Comparison of ENCODE assay signal across 20 cellular contexts in genomic region chr12:109762071-109762672, GRCh38. TPM values are rescaled to one million over a fixed set of nuclear protein-coding genes. Genes with fewer than 3 reads are reported as not detected.
A peak's percentile ranks its signal among the peaks of the same experiment; 100 is the strongest.
DNase-seq lines count a peak whose midpoint lies in the region; ATAC-seq and TF ChIP-seq lines count a peak whose summit lies in the region.
"Had no signal": no experiment of that assay in that cellular context is flagged by ENCODE, and none has a peak within 500 bp of the region (broad histone marks: within the 10 kb centered on the region; RNA-seq: fewer than 3 reads in every experiment).

No MANE protein-coding gene starts in this region.

- CTCF ChIA-PET in PC-9 (lab: Charles Lee), result no interaction called here

- H2AFZ ChIP-seq in PC-9, result no peak overlapping the region

- H3K9me2 ChIP-seq in PC-9 (ENCODE audit: insufficient read depth), result no peaks in the 10 kb centered on the region

- ATAC-seq in left lobe of liver, result no peak
- ATAC-seq: heart left ventricle had no signal

- TF ChIP-seq POLR2A in suprapubic skin (IDR thresholded peaks at IDR 0.05), result no peak

- H3K4me2 ChIP-seq in PC-9, result no peak overlapping the region

- WGBS in suprapubic skin, result 85% methylated on average over 12 of the region's 12 CpGs

- H3K27ac ChIP-seq in PC-9 (peak overlapping the region; percentile 84), suprapubic skin (no peak overlapping the region)
- H3K27ac ChIP-seq: ascending aorta, heart left ventricle, right atrium auricular region, thoracic aorta had no signal

- H3K36me3 ChIP-seq in PC-9 (ENCODE audit: low read depth) (no peaks in the 10 kb centered on the region), suprapubic skin (no peaks in the 10 kb centered on the region)
- H3K36me3 ChIP-seq: ascending aorta, heart left ventricle, right atrium auricular region, thoracic aorta had no signal

- peak overlapping the region; percentile 35 for H3K27ac Mint-ChIP-seq in activated naive CD4-positive, alpha-beta T cell treated with anti-CD3 and anti-CD28 coated beads, Interleukin-2, amount 50 U/mL, for 24 hours
- H3K27ac Mint-ChIP-seq: activated T-helper 17 cell treated with anti-CD3 and anti-CD28 coated beads, Interleukin-2, amount 50 U/mL, for 72 hours; CD4-positive, CD25-positive, alpha-beta regulatory T cell had no signal

- no peaks in the 10 kb centered on the region for H3K79me2 ChIP-seq in PC-9 (ENCODE audit: low read depth)

- TF ChIP-seq EP300 in suprapubic skin (IDR thresholded peaks at IDR 0.05), result no peak

- H3K4me1 ChIP-seq in PC-9 (replicated peaks; ENCODE audit: insufficient read depth) (no peaks in the 10 kb centered on the region), suprapubic skin (no peaks in the 10 kb centered on the region)
- H3K4me1 ChIP-seq: ascending aorta had no signal

- no peak for DNase-seq in activated naive CD4-positive, alpha-beta T cell (lab: John Stamatoyannopoulos, UW)
- DNase-seq in PC-9 (no peak), left lobe of liver (ENCODE audit: low spot score) (peak; percentile 42), suprapubic skin (ENCODE audit: low spot score in 2 of 2) (peak; percentile 40 to 42), cerebellar nuclear complex (lab: John Stamatoyannopoulos, UW) (no peak), UCSD-AML1 (lab: John Stamatoyannopoulos, UW; ENCODE audit: unreplicated experiment) (no peak)
- DNase-seq in effector CD8-positive, alpha-beta T cell (lab: John Stamatoyannopoulos, UW), result no peak
- DNase-seq: activated CD4-positive, alpha-beta T cell treated with anti-CD3 and anti-CD28 coated beads for 1 hour; CD4-positive, CD25-positive, alpha-beta regulatory T cell; HFFc6; NCI-H1105; NCI-H2081 treated with DMSO at 0.1 percent for 48 hours; occipital lobe; stimulated activated CD4-positive, alpha-beta T cell treated with anti-CD3 and anti-CD28 coated beads, Interleukin-15, amount 100 ng/mL, for 24 hours had no signal

- POLR2A ChIA-PET in PC-9 (lab: Charles Lee; ENCODE audit: unreplicated experiment), result no interaction called here

- H3K27me3 Mint-ChIP-seq in activated naive CD4-positive, alpha-beta T cell treated with anti-CD3 and anti-CD28 coated beads, Interleukin-2, amount 50 U/mL, for 24 hours, result no peaks in the 10 kb centered on the region

- H4K20me1 ChIP-seq in PC-9 (ENCODE audit: insufficient read depth), result no peaks in the 10 kb centered on the region

- TF ChIP-seq CTCF in PC-9 (conservative IDR thresholded peaks at IDR 0.05), result no peak
- no peak for TF ChIP-seq CTCF in suprapubic skin (IDR thresholded peaks at IDR 0.05)

- H3F3A ChIP-seq in PC-9 (ENCODE audit: insufficient read depth, low read depth), result peaks cover 19% of the 10 kb centered on the region

- peaks cover 3% of the 10 kb centered on the region for H3K4me1 Mint-ChIP-seq in activated naive CD4-positive, alpha-beta T cell treated with anti-CD3 and anti-CD28 coated beads, Interleukin-2, amount 50 U/mL, for 24 hours
- H3K4me1 Mint-ChIP-seq: activated T-helper 17 cell treated with anti-CD3 and anti-CD28 coated beads, Interleukin-2, amount 50 U/mL, for 72 hours; CD4-positive, CD25-positive, alpha-beta regulatory T cell had no signal

- H3K9me3 ChIP-seq in PC-9 (ENCODE audit: insufficient read depth, low read depth) (peaks cover 8% of the 10 kb centered on the region; the same call in 1 of the 2 replicates), suprapubic skin (peaks cover 4% of the 10 kb centered on the region)

- no TSS peak for BruUV-seq in PC-9 (replicated peaks; lab: Mats Ljungman, UMichigan)

- H3K9me3 Mint-ChIP-seq in activated naive CD4-positive, alpha-beta T cell treated with anti-CD3 and anti-CD28 coated beads, Interleukin-2, amount 50 U/mL, for 24 hours, result peaks cover 3% of the 10 kb centered on the region

- H3K4me3 Mint-ChIP-seq in activated naive CD4-positive, alpha-beta T cell treated with anti-CD3 and anti-CD28 coated beads, Interleukin-2, amount 50 U/mL, for 24 hours, result no peak overlapping the region
- H3K4me3 Mint-ChIP-seq: activated T-helper 17 cell treated with anti-CD3 and anti-CD28 coated beads, Interleukin-2, amount 50 U/mL, for 72 hours; CD4-positive, CD25-positive, alpha-beta regulatory T cell; HFFc6 had no signal

- peaks cover under 1% of the 10 kb centered on the region for H3K36me3 Mint-ChIP-seq in activated naive CD4-positive, alpha-beta T cell treated with anti-CD3 and anti-CD28 coated beads, Interleukin-2, amount 50 U/mL, for 24 hours
- H3K36me3 Mint-ChIP-seq: CD4-positive, CD25-positive, alpha-beta regulatory T cell had no signal

- H3K4me3 ChIP-seq in PC-9 (no peak overlapping the region), suprapubic skin (no peak overlapping the region)
- H3K4me3 ChIP-seq: ascending aorta, heart left ventricle, right atrium auricular region, thoracic aorta had no signal

- H3K27me3 ChIP-seq in PC-9 (ENCODE audit: insufficient read depth, low read depth), result no peaks in the 10 kb centered on the region
- peaks cover 5% of the 10 kb centered on the region for H3K27me3 ChIP-seq in suprapubic skin
- H3K27me3 ChIP-seq: ascending aorta, heart left ventricle, right atrium auricular region had no signal

- intact Hi-C loops in PC-9 (cut with micrococcal nuclease; ENCODE audit: unreplicated experiment), result no loop called here

RNA-seq across cellular contexts. Expression of gene FAM222A, which starts 48.5 kb away (rescaled TPM):
- total RNA-seq in PC-9 (2021) (2.3 and 3.1 TPM in 2 replicates), left lobe of liver (1.8 TPM), suprapubic skin (1 to 10 TPM; 3.9 to 8.5 (median 6.6) TPM)

Comparison
In these comparisons a context has a peak if more than half of its experiments do, and no peak if none do; other contexts are left out.
1. DNase-seq: peak in left lobe of liver (single experiment) and suprapubic skin (2 of 2); none in activated naive CD4-positive, alpha-beta T cell (0 of 4), PC-9 (0 of 2), cerebellar nuclear complex (0 of 2), effector CD8-positive, alpha-beta T cell (single experiment) and UCSD-AML1 (single experiment).